In genomic region chr12:27005495-27005894, GRCh38 we compare ENCODE assay signal across 1 cellular context.
TF ChIP-seq lines count a peak whose summit lies in the region.

No MANE protein-coding gene starts in this region.

TF ChIP-seq in A549, 52 proteins besides CTCF, POLR2A, EP300 and RAD21 (continued from another document):
- TF ChIP-seq RFX5 (IDR thresholded peaks at IDR 0.05) (no peak), FOSL2 (IDR thresholded peaks at IDR 0.05) (no peak), FOSL2 (CRISPR knock-in tag; IDR thresholded peaks at IDR 0.05) (no peak), HDAC2 (IDR thresholded peaks at IDR 0.05) (no peak), MAFK (IDR thresholded peaks at IDR 0.05; ENCODE audit: partially characterized antibody) (peak; percentile 86), E2F6 (IDR thresholded peaks at IDR 0.05; ENCODE audit: borderline replicate concordance, low read depth) (no peak)
